Comparison of ENCODE assay signal across 1 cellular context in the genomic region with DNA sequence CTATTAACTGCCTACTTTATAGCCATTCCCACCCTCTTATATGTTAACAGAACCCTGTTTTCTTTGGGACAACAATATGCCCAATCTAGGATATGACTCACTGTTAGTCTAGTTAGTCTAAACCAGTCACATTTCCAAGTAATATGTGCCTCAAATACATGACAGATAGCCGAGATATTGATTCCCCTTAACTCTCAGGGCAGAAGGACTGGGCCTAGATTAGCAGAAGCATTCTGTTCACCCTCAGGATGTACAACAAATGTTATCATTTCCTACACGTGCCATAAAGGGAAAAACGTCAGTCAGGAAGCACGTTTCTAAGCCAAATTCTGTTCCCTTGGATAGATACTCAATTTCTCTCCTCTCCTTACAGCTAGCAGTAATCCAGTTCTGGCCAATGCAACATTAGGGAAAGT.
TF ChIP-seq lines count a peak whose summit lies in the region.

No MANE protein-coding gene starts in this region.

TF ChIP-seq in K562, 482 proteins besides CTCF, POLR2A, EP300 and RAD21 (continued from another document and continues in another):
- TF ChIP-seq, protein P1, sequence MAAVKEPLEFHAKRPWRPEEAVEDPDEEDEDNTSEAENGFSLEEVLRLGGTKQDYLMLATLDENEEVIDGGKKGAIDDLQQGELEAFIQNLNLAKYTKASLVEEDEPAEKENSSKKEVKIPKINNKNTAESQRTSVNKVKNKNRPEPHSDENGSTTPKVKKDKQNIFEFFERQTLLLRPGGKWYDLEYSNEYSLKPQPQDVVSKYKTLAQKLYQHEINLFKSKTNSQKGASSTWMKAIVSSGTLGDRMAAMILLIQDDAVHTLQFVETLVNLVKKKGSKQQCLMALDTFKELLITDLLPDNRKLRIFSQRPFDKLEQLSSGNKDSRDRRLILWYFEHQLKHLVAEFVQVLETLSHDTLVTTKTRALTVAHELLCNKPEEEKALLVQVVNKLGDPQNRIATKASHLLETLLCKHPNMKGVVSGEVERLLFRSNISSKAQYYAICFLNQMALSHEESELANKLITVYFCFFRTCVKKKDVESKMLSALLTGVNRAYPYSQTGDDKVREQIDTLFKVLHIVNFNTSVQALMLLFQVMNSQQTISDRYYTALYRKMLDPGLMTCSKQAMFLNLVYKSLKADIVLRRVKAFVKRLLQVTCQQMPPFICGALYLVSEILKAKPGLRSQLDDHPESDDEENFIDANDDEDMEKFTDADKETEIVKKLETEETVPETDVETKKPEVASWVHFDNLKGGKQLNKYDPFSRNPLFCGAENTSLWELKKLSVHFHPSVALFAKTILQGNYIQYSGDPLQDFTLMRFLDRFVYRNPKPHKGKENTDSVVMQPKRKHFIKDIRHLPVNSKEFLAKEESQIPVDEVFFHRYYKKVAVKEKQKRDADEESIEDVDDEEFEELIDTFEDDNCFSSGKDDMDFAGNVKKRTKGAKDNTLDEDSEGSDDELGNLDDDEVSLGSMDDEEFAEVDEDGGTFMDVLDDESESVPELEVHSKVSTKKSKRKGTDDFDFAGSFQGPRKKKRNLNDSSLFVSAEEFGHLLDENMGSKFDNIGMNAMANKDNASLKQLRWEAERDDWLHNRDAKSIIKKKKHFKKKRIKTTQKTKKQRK (IDR thresholded peaks at IDR 0.05; ENCODE audit: borderline replicate concordance, low read depth, low read length), result no peak
- TF ChIP-seq FOXM1 (IDR thresholded peaks at IDR 0.05; ENCODE audit: low read depth) (peak; percentile 53; the same call in 1 of the 2 replicates), FOXM1 (CRISPR knock-in tag; IDR thresholded peaks at IDR 0.05; ENCODE audit: low read depth) (no peak), ZKSCAN1 (IDR thresholded peaks at IDR 0.05; ENCODE audit: low read depth, low read length) (no peak), HLTF (IDR thresholded peaks at IDR 0.05) (0 out of 2 replicates have a peak, but pooled peaks have one; percentile 14), YBX1 (IDR thresholded peaks at IDR 0.05) (no peak), SP2 (IDR thresholded peaks at IDR 0.05; ENCODE audit: extremely low read depth, low read depth, low read length, poor library complexity, severe bottlenecking) (no peak), TRIM24 (IDR thresholded peaks at IDR 0.05) (peak; percentile 90 to 93), NFE2 (IDR thresholded peaks at IDR 0.05; ENCODE audit: low read depth) (no peak), SIN3B (IDR thresholded peaks at IDR 0.05; ENCODE audit: low read depth) (no peak), DDX20 (tag; IDR thresholded peaks at IDR 0.05; ENCODE audit: low read depth) (no peak), STAT5A (IDR thresholded peaks at IDR 0.05; ENCODE audit: borderline replicate concordance, low read length) (peak; percentile 94), KDM1A (IDR thresholded peaks at IDR 0.05) (peak; percentile 49 to 60; a peak in 2 of 4 replicates), ESRRA (IDR thresholded peaks at IDR 0.05; ENCODE audit: borderline replicate concordance, low read depth) (no peak), ZNF253 (CRISPR knock-in tag; conservative IDR thresholded peaks at IDR 0.05) (no peak), ZNF766 (CRISPR knock-in tag; conservative IDR thresholded peaks at IDR 0.05) (no peak), NCOA1 (IDR thresholded peaks at IDR 0.05; ENCODE audit: low read depth) (peak; percentile 54; the same call in 1 of the 2 replicates), ZFPM2 (CRISPR knock-in tag; IDR thresholded peaks at IDR 0.05) (no peak), DNMT1 (IDR thresholded peaks at IDR 0.05) (no peak), PHTF2 (CRISPR knock-in tag; IDR thresholded peaks at IDR 0.05) (no peak), HEY1 (CRISPR knock-in tag; IDR thresholded peaks at IDR 0.05; ENCODE audit: borderline replicate concordance) (no peak), ZNF134 (CRISPR knock-in tag; conservative IDR thresholded peaks at IDR 0.05) (no peak), TSC22D4 (tag; IDR thresholded peaks at IDR 0.05) (no peak), KAT2B (IDR thresholded peaks at IDR 0.05; ENCODE audit: low read depth, low read length) (no peak), FOXP1 (CRISPR knock-in tag; IDR thresholded peaks at IDR 0.05) (no peak), TEAD2 (tag; IDR thresholded peaks at IDR 0.05) (no peak), CHD4 (IDR thresholded peaks at IDR 0.05; ENCODE audit: insufficient read depth, insufficient replicate concordance, low read depth, low read length, poor library complexity, severe bottlenecking) (no peak), ZZZ3 (IDR thresholded peaks at IDR 0.05) (no peak), ATF7 (IDR thresholded peaks at IDR 0.05) (no peak), RBM34 (IDR thresholded peaks at IDR 0.05; ENCODE audit: borderline replicate concordance, insufficient read depth, low read length) (no peak), MTA2 (IDR thresholded peaks at IDR 0.05; ENCODE audit: low read depth) (peak; percentile 44; the same call in 1 of the 2 replicates), TCF7L2 (IDR thresholded peaks at IDR 0.05; ENCODE audit: low read depth, low read length) (no peak)
- TF ChIP-seq, protein P2, sequence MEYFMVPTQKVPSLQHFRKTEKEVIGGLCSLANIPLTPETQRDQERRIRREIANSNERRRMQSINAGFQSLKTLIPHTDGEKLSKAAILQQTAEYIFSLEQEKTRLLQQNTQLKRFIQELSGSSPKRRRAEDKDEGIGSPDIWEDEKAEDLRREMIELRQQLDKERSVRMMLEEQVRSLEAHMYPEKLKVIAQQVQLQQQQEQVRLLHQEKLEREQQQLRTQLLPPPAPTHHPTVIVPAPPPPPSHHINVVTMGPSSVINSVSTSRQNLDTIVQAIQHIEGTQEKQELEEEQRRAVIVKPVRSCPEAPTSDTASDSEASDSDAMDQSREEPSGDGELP (CRISPR knock-in tag; IDR thresholded peaks at IDR 0.05; ENCODE audit: borderline replicate concordance), result no peak
- TF ChIP-seq, protein P3, sequence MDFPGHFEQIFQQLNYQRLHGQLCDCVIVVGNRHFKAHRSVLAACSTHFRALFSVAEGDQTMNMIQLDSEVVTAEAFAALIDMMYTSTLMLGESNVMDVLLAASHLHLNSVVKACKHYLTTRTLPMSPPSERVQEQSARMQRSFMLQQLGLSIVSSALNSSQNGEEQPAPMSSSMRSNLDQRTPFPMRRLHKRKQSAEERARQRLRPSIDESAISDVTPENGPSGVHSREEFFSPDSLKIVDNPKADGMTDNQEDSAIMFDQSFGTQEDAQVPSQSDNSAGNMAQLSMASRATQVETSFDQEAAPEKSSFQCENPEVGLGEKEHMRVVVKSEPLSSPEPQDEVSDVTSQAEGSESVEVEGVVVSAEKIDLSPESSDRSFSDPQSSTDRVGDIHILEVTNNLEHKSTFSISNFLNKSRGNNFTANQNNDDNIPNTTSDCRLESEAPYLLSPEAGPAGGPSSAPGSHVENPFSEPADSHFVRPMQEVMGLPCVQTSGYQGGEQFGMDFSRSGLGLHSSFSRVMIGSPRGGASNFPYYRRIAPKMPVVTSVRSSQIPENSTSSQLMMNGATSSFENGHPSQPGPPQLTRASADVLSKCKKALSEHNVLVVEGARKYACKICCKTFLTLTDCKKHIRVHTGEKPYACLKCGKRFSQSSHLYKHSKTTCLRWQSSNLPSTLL (IDR thresholded peaks at IDR 0.05), result no peak
- TF ChIP-seq, protein P4, sequence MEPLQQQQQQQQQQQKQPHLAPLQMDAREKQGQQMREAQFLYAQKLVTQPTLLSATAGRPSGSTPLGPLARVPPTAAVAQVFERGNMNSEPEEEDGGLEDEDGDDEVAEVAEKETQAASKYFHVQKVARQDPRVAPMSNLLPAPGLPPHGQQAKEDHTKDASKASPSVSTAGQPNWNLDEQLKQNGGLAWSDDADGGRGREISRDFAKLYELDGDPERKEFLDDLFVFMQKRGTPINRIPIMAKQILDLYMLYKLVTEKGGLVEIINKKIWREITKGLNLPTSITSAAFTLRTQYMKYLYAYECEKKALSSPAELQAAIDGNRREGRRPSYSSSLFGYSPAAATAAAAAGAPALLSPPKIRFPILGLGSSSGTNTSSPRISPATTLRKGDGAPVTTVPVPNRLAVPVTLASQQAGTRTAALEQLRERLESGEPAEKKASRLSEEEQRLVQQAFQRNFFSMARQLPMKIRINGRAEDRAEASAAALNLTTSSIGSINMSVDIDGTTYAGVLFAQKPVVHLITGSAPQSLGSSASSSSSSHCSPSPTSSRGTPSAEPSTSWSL (CRISPR knock-in tag; IDR thresholded peaks at IDR 0.05; ENCODE audit: borderline replicate concordance), result no peak
- TF ChIP-seq, protein P5, sequence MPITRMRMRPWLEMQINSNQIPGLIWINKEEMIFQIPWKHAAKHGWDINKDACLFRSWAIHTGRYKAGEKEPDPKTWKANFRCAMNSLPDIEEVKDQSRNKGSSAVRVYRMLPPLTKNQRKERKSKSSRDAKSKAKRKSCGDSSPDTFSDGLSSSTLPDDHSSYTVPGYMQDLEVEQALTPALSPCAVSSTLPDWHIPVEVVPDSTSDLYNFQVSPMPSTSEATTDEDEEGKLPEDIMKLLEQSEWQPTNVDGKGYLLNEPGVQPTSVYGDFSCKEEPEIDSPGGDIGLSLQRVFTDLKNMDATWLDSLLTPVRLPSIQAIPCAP (CRISPR knock-in tag; IDR thresholded peaks at IDR 0.05; ENCODE audit: borderline replicate concordance), result no peak
- TF ChIP-seq, protein P6, sequence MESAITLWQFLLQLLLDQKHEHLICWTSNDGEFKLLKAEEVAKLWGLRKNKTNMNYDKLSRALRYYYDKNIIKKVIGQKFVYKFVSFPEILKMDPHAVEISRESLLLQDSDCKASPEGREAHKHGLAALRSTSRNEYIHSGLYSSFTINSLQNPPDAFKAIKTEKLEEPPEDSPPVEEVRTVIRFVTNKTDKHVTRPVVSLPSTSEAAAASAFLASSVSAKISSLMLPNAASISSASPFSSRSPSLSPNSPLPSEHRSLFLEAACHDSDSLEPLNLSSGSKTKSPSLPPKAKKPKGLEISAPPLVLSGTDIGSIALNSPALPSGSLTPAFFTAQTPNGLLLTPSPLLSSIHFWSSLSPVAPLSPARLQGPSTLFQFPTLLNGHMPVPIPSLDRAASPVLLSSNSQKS (CRISPR knock-in tag; IDR thresholded peaks at IDR 0.05), result no peak
- TF ChIP-seq, protein P7, sequence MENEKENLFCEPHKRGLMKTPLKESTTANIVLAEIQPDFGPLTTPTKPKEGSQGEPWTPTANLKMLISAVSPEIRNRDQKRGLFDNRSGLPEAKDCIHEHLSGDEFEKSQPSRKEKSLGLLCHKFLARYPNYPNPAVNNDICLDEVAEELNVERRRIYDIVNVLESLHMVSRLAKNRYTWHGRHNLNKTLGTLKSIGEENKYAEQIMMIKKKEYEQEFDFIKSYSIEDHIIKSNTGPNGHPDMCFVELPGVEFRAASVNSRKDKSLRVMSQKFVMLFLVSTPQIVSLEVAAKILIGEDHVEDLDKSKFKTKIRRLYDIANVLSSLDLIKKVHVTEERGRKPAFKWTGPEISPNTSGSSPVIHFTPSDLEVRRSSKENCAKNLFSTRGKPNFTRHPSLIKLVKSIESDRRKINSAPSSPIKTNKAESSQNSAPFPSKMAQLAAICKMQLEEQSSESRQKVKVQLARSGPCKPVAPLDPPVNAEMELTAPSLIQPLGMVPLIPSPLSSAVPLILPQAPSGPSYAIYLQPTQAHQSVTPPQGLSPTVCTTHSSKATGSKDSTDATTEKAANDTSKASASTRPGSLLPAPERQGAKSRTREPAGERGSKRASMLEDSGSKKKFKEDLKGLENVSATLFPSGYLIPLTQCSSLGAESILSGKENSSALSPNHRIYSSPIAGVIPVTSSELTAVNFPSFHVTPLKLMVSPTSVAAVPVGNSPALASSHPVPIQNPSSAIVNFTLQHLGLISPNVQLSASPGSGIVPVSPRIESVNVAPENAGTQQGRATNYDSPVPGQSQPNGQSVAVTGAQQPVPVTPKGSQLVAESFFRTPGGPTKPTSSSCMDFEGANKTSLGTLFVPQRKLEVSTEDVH (IDR thresholded peaks at IDR 0.05; ENCODE audit: low read depth, partially characterized antibody), result no peak
- TF ChIP-seq, protein P8, sequence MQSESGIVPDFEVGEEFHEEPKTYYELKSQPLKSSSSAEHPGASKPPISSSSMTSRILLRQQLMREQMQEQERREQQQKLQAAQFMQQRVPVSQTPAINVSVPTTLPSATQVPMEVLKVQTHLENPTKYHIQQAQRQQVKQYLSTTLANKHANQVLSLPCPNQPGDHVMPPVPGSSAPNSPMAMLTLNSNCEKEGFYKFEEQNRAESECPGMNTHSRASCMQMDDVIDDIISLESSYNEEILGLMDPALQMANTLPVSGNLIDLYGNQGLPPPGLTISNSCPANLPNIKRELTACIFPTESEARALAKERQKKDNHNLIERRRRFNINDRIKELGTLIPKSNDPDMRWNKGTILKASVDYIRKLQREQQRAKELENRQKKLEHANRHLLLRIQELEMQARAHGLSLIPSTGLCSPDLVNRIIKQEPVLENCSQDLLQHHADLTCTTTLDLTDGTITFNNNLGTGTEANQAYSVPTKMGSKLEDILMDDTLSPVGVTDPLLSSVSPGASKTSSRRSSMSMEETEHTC (IDR thresholded peaks at IDR 0.05), result no peak
- TF ChIP-seq, protein P9, sequence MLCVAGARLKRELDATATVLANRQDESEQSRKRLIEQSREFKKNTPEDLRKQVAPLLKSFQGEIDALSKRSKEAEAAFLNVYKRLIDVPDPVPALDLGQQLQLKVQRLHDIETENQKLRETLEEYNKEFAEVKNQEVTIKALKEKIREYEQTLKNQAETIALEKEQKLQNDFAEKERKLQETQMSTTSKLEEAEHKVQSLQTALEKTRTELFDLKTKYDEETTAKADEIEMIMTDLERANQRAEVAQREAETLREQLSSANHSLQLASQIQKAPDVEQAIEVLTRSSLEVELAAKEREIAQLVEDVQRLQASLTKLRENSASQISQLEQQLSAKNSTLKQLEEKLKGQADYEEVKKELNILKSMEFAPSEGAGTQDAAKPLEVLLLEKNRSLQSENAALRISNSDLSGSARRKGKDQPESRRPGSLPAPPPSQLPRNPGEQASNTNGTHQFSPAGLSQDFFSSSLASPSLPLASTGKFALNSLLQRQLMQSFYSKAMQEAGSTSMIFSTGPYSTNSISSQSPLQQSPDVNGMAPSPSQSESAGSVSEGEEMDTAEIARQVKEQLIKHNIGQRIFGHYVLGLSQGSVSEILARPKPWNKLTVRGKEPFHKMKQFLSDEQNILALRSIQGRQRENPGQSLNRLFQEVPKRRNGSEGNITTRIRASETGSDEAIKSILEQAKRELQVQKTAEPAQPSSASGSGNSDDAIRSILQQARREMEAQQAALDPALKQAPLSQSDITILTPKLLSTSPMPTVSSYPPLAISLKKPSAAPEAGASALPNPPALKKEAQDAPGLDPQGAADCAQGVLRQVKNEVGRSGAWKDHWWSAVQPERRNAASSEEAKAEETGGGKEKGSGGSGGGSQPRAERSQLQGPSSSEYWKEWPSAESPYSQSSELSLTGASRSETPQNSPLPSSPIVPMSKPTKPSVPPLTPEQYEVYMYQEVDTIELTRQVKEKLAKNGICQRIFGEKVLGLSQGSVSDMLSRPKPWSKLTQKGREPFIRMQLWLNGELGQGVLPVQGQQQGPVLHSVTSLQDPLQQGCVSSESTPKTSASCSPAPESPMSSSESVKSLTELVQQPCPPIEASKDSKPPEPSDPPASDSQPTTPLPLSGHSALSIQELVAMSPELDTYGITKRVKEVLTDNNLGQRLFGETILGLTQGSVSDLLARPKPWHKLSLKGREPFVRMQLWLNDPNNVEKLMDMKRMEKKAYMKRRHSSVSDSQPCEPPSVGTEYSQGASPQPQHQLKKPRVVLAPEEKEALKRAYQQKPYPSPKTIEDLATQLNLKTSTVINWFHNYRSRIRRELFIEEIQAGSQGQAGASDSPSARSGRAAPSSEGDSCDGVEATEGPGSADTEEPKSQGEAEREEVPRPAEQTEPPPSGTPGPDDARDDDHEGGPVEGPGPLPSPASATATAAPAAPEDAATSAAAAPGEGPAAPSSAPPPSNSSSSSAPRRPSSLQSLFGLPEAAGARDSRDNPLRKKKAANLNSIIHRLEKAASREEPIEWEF (CRISPR knock-in tag; IDR thresholded peaks at IDR 0.05), result no peak
